In genomic region chr3:193780810-193781472, GRCh38 we compare ENCODE assay signal across 7 cellular contexts.
A peak's percentile ranks its signal among the peaks of the same experiment; 100 is the strongest.
DNase-seq lines count a peak whose midpoint lies in the region; ATAC-seq, FAIRE-seq and TF ChIP-seq lines count a peak whose summit lies in the region.

No MANE protein-coding gene starts in this region.

- H3K4me2 ChIP-seq in HepG2 (ENCODE audit: low read depth, low read length) = peak overlapping the region; percentile 58

- peak overlapping the region in 1 of 2 donors; percentile 26 for H3K27ac ChIP-seq in coronary artery
- H3K27ac ChIP-seq in HepG2 (ENCODE audit: extremely low read length, insufficient read depth, low read length) = no peak overlapping the region

- FAIRE-seq in HepG2 (lab: Jason Lieb, UNC) = no peak

- TF ChIP-seq CTCF in GM10248 (IDR thresholded peaks at IDR 0.05; ENCODE audit: control extremely low read depth, extremely low read depth, low read depth, missing control alignments) (peak; percentile 44), coronary artery (IDR thresholded peaks at IDR 0.05) (peak; percentile 68), HepG2 (CRISPR knock-in tag; IDR thresholded peaks at IDR 0.05) (peak; percentile 79)

- BruUV-seq in HepG2 (replicated peaks; lab: Mats Ljungman, UMichigan) = no TSS peak

- H3K27ac Mint-ChIP-seq in stimulated activated naive CD8-positive, alpha-beta T cell treated with anti-CD3 and anti-CD28 coated beads, Interleukin-15, amount 100 ng/mL, for 72 hours = no peak overlapping the region

- no peak overlapping the region for H3K4me3 Mint-ChIP-seq in stimulated activated naive CD8-positive, alpha-beta T cell treated with anti-CD3 and anti-CD28 coated beads, Interleukin-15, amount 100 ng/mL, for 72 hours

- CTCF ChIA-PET in GM10248 (lab: Yijun Ruan, JAX) = interaction anchor here (0.7 to 7.5 kb wide), 24 partner anchors 8 to 626 kb away, joined by 3 to 132 read pairs (median 4); no protein-coding TSS in a partner anchor
- CTCF ChIA-PET in HepG2 (lab: Yijun Ruan, JAX; ENCODE audit: low intra/inter-chr PET ratio, low total read pairs) = interaction anchor here (0.8 to 2.7 kb wide), 4 partner anchors 115 to 563 kb away, joined by 3 to 17 read pairs (median 6); no protein-coding TSS in a partner anchor

- POLR2A ChIA-PET in GM10248 (lab: Yijun Ruan, JAX) = interaction anchor here (0.6 kb wide), 1 partner anchor 114 kb away, joined by 5 read pairs; no protein-coding TSS in a partner anchor
- POLR2A ChIA-PET in HepG2 (lab: Yijun Ruan, JAX) = interaction anchor here (0.9 to 1.4 kb wide), 4 partner anchors 37 to 535 kb away, joined by 3 to 4 read pairs (median 4); partner anchors contain the start of gene HES1

- H3K4me3 ChIP-seq in MG63 (no peak overlapping the region), coronary artery (no peak overlapping the region), HepG2 (replicated peaks in 1 of 3; ENCODE audit: insufficient read depth in 1 of 3, low read depth in 2 of 3, low read length in 3 of 3) (no peak overlapping the region; a peak in 1 of 6 replicates)

- H3K9me3 ChIP-seq in MG63 (no peaks in the 10 kb centered on the region), HepG2 (ENCODE audit: low read length) (no peaks in the 10 kb centered on the region)

- in situ Hi-C loops in HepG2 (cut with HindIII; ENCODE audit: extremely low pct_ligation_motif_present, low pct_unique_long_range_greater_than_20kb) = loop anchor here (5.0 kb wide), 1 partner anchor 356 kb away; the partner anchor contains the start of gene HES1

- no peak for TF ChIP-seq EP300 in HepG2 (IDR thresholded peaks at IDR 0.05; ENCODE audit: low read depth in 2 of 2, low read length in 2 of 2)
- TF ChIP-seq EP300 in HepG2 (CRISPR knock-in tag; IDR thresholded peaks at IDR 0.05; ENCODE audit: borderline replicate concordance) = no peak

- DNase-seq in GM10248 (ENCODE audit: extremely low spot score) (peak; percentile 67), MG63 (peak; percentile 91), coronary artery (ENCODE audit: low spot score) (no peak), HepG2 (ENCODE audit: low spot score) (peak; percentile 44)
- DNase-seq in stimulated activated naive CD8-positive, alpha-beta T cell treated with anti-CD3 and anti-CD28 coated beads, Interleukin-15, amount 100 ng/mL, for 72 hours = no peak

- peaks cover 72% of the 10 kb centered on the region for H3K4me1 ChIP-seq in HepG2 (ENCODE audit: insufficient read depth, low read length)

- peak; percentile 89 for TF ChIP-seq RAD21 in HepG2 (CRISPR knock-in tag; IDR thresholded peaks at IDR 0.05)

- no peak overlapping the region for H3K9ac ChIP-seq in HepG2 (ENCODE audit: insufficient read depth, low read depth, low read length)

- 19% methylated on average over 10 of the region's 11 CpGs for WGBS in HepG2 (ENCODE audit: low lambda C conversion rate)

- TF ChIP-seq POLR2A in HepG2 (IDR thresholded peaks at IDR 0.05; ENCODE audit: insufficient read depth in 1 of 2, low read depth in 2 of 2, low read length in 2 of 2) = no peak

- intact Hi-C loops in HepG2 (cut with micrococcal nuclease; ENCODE audit: unreplicated experiment) = loop anchor here (2.0 to 5.0 kb wide), 2 partner anchors 116 to 296 kb away; no protein-coding TSS in a partner anchor

- ATAC-seq in SK-N-SH treated with all-trans-retinoic acid at 6 μM for 48 hours (peak; percentile 92), HepG2 (peak; percentile 88), GM18867 (IDR thresholded peaks at IDR 0.05; ENCODE audit: unreplicated experiment) (no peak)
- ATAC-seq in stimulated activated naive CD8-positive, alpha-beta T cell treated with anti-CD3 and anti-CD28 coated beads, Interleukin-15, amount 100 ng/mL, for 72 hours = peak; percentile 40

- H3K4me1 Mint-ChIP-seq in stimulated activated naive CD8-positive, alpha-beta T cell treated with anti-CD3 and anti-CD28 coated beads, Interleukin-15, amount 100 ng/mL, for 72 hours = peaks cover 8% of the 10 kb centered on the region

- H3K36me3 ChIP-seq in MG63 (no peaks in the 10 kb centered on the region), HepG2 (replicated peaks in 1 of 2; ENCODE audit: control insufficient read depth in 1 of 2, insufficient read depth in 2 of 2, low read length in 2 of 2) (no peaks in the 10 kb centered on the region)

- H3K27me3 ChIP-seq in MG63 (no peaks in the 10 kb centered on the region), HepG2 (ENCODE audit: control insufficient read depth in 1 of 2, insufficient read depth in 2 of 2, low read length in 2 of 2) (peaks cover 0 to 20% of the 10 kb centered on the region in 2 experiments; a peak in 4 of 5 replicates)

- no peaks in the 10 kb centered on the region for H3K9me3 Mint-ChIP-seq in stimulated activated naive CD8-positive, alpha-beta T cell treated with anti-CD3 and anti-CD28 coated beads, Interleukin-15, amount 100 ng/mL, for 72 hours

- no peak overlapping the region for H2AFZ ChIP-seq in HepG2 (ENCODE audit: low read length)

- peaks cover 60% of the 10 kb centered on the region for H3K27me3 Mint-ChIP-seq in stimulated activated naive CD8-positive, alpha-beta T cell treated with anti-CD3 and anti-CD28 coated beads, Interleukin-15, amount 100 ng/mL, for 72 hours

- H3K79me2 ChIP-seq in HepG2 (ENCODE audit: insufficient read depth, low read length) = no peaks in the 10 kb centered on the region

- H4K20me1 ChIP-seq in HepG2 (ENCODE audit: insufficient read depth, low read length) = no peaks in the 10 kb centered on the region

TF ChIP-seq in SK-N-SH treated with all-trans-retinoic acid at 6 μM for 48 hours, 23 proteins besides CTCF, POLR2A, EP300 and RAD21 (continues in another document):
- TF ChIP-seq ESRRG (CRISPR knock-in tag; IDR thresholded peaks at IDR 0.05) (no peak), SNAI2 (CRISPR knock-in tag; IDR thresholded peaks at IDR 0.05) (no peak), BACH2 (CRISPR knock-in tag; IDR thresholded peaks at IDR 0.05; ENCODE audit: borderline replicate concordance) (no peak), ZNF565 (CRISPR knock-in tag; conservative IDR thresholded peaks at IDR 0.05; ENCODE audit: low read depth) (0 out of 2 replicates have a peak, but pooled peaks have one; percentile 11), ZNF8 (CRISPR knock-in tag; IDR thresholded peaks at IDR 0.05) (no peak), ZNF70 (CRISPR knock-in tag; IDR thresholded peaks at IDR 0.05) (no peak; the same call in 1 of the 2 replicates), ZFP30 (CRISPR knock-in tag; IDR thresholded peaks at IDR 0.05) (no peak), TCF4 (CRISPR knock-in tag; IDR thresholded peaks at IDR 0.05; ENCODE audit: borderline replicate concordance) (peak; percentile 61; the same call in 1 of the 2 replicates), PPARA (CRISPR knock-in tag; IDR thresholded peaks at IDR 0.05; ENCODE audit: borderline replicate concordance) (no peak)
- TF ChIP-seq, protein P1, sequence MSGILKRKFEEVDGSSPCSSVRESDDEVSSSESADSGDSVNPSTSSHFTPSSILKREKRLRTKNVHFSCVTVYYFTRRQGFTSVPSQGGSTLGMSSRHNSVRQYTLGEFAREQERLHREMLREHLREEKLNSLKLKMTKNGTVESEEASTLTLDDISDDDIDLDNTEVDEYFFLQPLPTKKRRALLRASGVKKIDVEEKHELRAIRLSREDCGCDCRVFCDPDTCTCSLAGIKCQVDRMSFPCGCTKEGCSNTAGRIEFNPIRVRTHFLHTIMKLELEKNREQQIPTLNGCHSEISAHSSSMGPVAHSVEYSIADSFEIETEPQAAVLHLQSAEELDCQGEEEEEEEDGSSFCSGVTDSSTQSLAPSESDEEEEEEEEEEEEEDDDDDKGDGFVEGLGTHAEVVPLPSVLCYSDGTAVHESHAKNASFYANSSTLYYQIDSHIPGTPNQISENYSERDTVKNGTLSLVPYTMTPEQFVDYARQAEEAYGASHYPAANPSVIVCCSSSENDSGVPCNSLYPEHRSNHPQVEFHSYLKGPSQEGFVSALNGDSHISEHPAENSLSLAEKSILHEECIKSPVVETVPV (CRISPR knock-in tag; IDR thresholded peaks at IDR 0.05) = no peak

TF ChIP-seq in HepG2, 621 proteins besides CTCF, POLR2A, EP300 and RAD21 (continues in another document):
- TF ChIP-seq NFAT5 (CRISPR knock-in tag; IDR thresholded peaks at IDR 0.05) (no peak), ZNF790 (CRISPR knock-in tag; IDR thresholded peaks at IDR 0.05; ENCODE audit: borderline replicate concordance) (no peak), GATAD2A (CRISPR knock-in tag; IDR thresholded peaks at IDR 0.05) (0 out of 2 replicates have a peak, but pooled peaks have one; percentile 16), GABPB1 (CRISPR knock-in tag; IDR thresholded peaks at IDR 0.05) (no peak)

Comparison
In these comparisons a context has a peak if more than half of its experiments do, and no peak if none do; other contexts are left out.
1. DNase-seq: peak in GM10248 (single experiment), MG63 (single experiment) and HepG2 (single experiment); none in coronary artery (single experiment) and stimulated activated naive CD8-positive, alpha-beta T cell treated with anti-CD3 and anti-CD28 coated beads, Interleukin-15, amount 100 ng/mL, for 72 hours (0 of 2).
2. Peak in every context shown above with its lines, with median percentiles within 50 percentile points of each other: CTCF ChIP-seq.